ENCODE assay signal across 8 cellular contexts in genomic region chr19:18919895-18920204, GRCh38. TPM values are rescaled to one million over a fixed set of nuclear protein-coding genes. Genes with fewer than 3 reads are reported as not detected.
DNase-seq lines count a peak whose midpoint lies in the region; ATAC-seq, FAIRE-seq and TF ChIP-seq lines count a peak whose summit lies in the region.

No MANE protein-coding gene starts in this region.

- H3K4me1 Mint-ChIP-seq in chondrocyte (ENCODE audit: low read depth) = peaks cover 40% of the 10 kb centered on the region

- H3K27ac Mint-ChIP-seq in chondrocyte (ENCODE audit: unreplicated experiment) = peak overlapping the region; percentile 97

- peaks cover 13% of the 10 kb centered on the region for H3K36me3 Mint-ChIP-seq in chondrocyte (ENCODE audit: low read depth)

- DNase-seq in AG04450 (ENCODE audit: low read depth, low spot score) (no peak), chondrocyte (ENCODE audit: low spot score) (no peak), GM19239 (ENCODE audit: insufficient read length, low spot score) (no peak), dermis blood vessel endothelial cell (no peak)
- no peak for DNase-seq in stimulated activated CD4-positive, alpha-beta T cell treated with anti-CD3 and anti-CD28 coated beads, Interleukin-2, amount 100 ng/mL, for 48 hours

- POLR2A ChIA-PET in AG04450 (lab: Yijun Ruan, JAX) = interaction anchor here (0.6 to 1.9 kb wide), 15 partner anchors 9 to 638 kb away, joined by 3 to 15 read pairs (median 5); partner anchors contain the start of genes CERS1, JUND and UBA52

- FAIRE-seq in GM19239 (lab: Jason Lieb, UNC) = no peak

- H3K9me3 ChIP-seq in AG04450 (ENCODE audit: control insufficient read depth, insufficient read depth, low read length) = no peaks in the 10 kb centered on the region; the same call in 1 of the 2 replicates
- no peaks in the 10 kb centered on the region for H3K9me3 ChIP-seq in HUES6 (ENCODE audit: control insufficient read depth, insufficient read depth, low read depth, low read length)
- no peaks in the 10 kb centered on the region for H3K9me3 ChIP-seq in muscle layer of duodenum (ENCODE audit: control insufficient read depth in 1 of 2, low read length in 2 of 2)

- H3K27ac ChIP-seq in AG04450 (ENCODE audit: low read depth, low read length) = peak overlapping the region; percentile 61
- H3K27ac ChIP-seq in HUES6 (ENCODE audit: low read depth, low read length) = no peak overlapping the region
- peak overlapping the region; percentile 90 for H3K27ac ChIP-seq in muscle layer of duodenum (ENCODE audit: low read length)

- H3K4me3 ChIP-seq in AG04450 (ENCODE audit: low read depth, low read length) (peak overlapping the region; percentile 100), HUES6 (ENCODE audit: low read depth, low read length) (peak overlapping the region; percentile 93), muscle layer of duodenum (ENCODE audit: low read depth in 1 of 2, low read length in 2 of 2) (peak overlapping the region; percentile 99 to 100)

- no peaks in the 10 kb centered on the region for H3K27me3 Mint-ChIP-seq in chondrocyte (ENCODE audit: low read depth)

- peaks cover 41% of the 10 kb centered on the region for H3K36me3 ChIP-seq in HUES6 (ENCODE audit: control insufficient read depth, insufficient read depth, low read length)
- peaks cover 12 to 51% of the 10 kb centered on the region in 2 donors for H3K36me3 ChIP-seq in muscle layer of duodenum (ENCODE audit: control insufficient read depth in 1 of 2, insufficient read depth in 2 of 2, low read length in 2 of 2)

- H3K4me1 ChIP-seq in HUES6 (ENCODE audit: control insufficient read depth, insufficient read depth, low read length) (no peaks in the 10 kb centered on the region), muscle layer of duodenum (ENCODE audit: control insufficient read depth in 1 of 2, insufficient read depth in 2 of 2, low read length in 2 of 2) (peaks cover 6 to 39% of the 10 kb centered on the region in 2 donors)

- CTCF ChIA-PET in AG04450 (lab: Charles Lee) = interaction anchor here (0.7 to 1.5 kb wide), 2 partner anchors 67 to 255 kb away, joined by 3 to 10 read pairs; no protein-coding TSS in a partner anchor

- TF ChIP-seq CTCF in AG04450 (IDR thresholded peaks at IDR 0.05; ENCODE audit: low read depth, low read length) (no peak), chondrocyte (IDR thresholded peaks at IDR 0.05) (no peak)

- H3K27me3 ChIP-seq in AG04450 (ENCODE audit: control insufficient read depth, insufficient read depth, low read length) (no peaks in the 10 kb centered on the region), HUES6 (ENCODE audit: control insufficient read depth, insufficient read depth, low read length) (no peaks in the 10 kb centered on the region), muscle layer of duodenum (ENCODE audit: low read depth, low read length) (no peaks in the 10 kb centered on the region)

- ATAC-seq in HG02885 (IDR thresholded peaks at IDR 0.05; ENCODE audit: poor library complexity, unreplicated experiment) = no peak

- H3K9ac ChIP-seq in HUES6 (ENCODE audit: low read length) = peak overlapping the region; percentile 90

- H3K9me3 Mint-ChIP-seq in chondrocyte (ENCODE audit: low read depth) = no peaks in the 10 kb centered on the region

- H3K4me3 Mint-ChIP-seq in chondrocyte (ENCODE audit: unreplicated experiment) = peak overlapping the region; percentile 92

RNA-seq across cellular contexts. Expression of gene DDX49, which starts 0.3 kb away (rescaled TPM):
- polyA plus RNA-seq in AG04450 (2011; rRNA removed) = 30.7 and 40.9 TPM in 2 replicates
- 49.6 and 52.4 TPM in 2 replicates for polyA minus RNA-seq in AG04450 (2011; rRNA and poly(A)+ RNA removed)
- total RNA-seq in chondrocyte = 47.0 to 57.4 TPM (median 50.6 TPM) in 3 replicates
- 57.9 and 63.5 TPM in 2 replicates for total RNA-seq in dermis blood vessel endothelial cell

RNA-seq across cellular contexts. Expression of gene COPE, which starts 0.7 kb away (rescaled TPM):
- 170 and 217 TPM in 2 replicates for polyA plus RNA-seq in AG04450 (2011; rRNA removed)
- polyA minus RNA-seq in AG04450 (2011; rRNA and poly(A)+ RNA removed) = 116 and 182 TPM in 2 replicates
- total RNA-seq in chondrocyte (175 to 205 TPM (median 189 TPM) in 3 replicates), dermis blood vessel endothelial cell (215 TPM in 2 replicates)

RNA-seq across cellular contexts. Expression of gene HOMER3, which starts 21.2 kb away (rescaled TPM):
- 29.0 and 45.3 TPM in 2 replicates for polyA plus RNA-seq in AG04450 (2011; rRNA removed)
- 46.7 and 58.3 TPM in 2 replicates for polyA minus RNA-seq in AG04450 (2011; rRNA and poly(A)+ RNA removed)
- total RNA-seq in chondrocyte = 34.5 to 54.7 TPM (median 50.6 TPM) in 3 replicates
- 128 and 272 TPM in 2 replicates for total RNA-seq in dermis blood vessel endothelial cell

RNA-seq across cellular contexts. Expression of gene CERS1, which starts 23.9 kb away (rescaled TPM):
- polyA plus RNA-seq in AG04450 (2011; rRNA removed) = 1.8 and 2.0 TPM in 2 replicates
- 2.1 and 2.9 TPM in 2 replicates for polyA minus RNA-seq in AG04450 (2011; rRNA and poly(A)+ RNA removed)
- 4.3 to 10.2 TPM (median 8.4 TPM) in 3 replicates for total RNA-seq in chondrocyte
- total RNA-seq in dermis blood vessel endothelial cell = 1.0 and 1.3 TPM in 2 replicates
